10 cellular contexts compared by ENCODE assay signal in the genomic region with DNA sequence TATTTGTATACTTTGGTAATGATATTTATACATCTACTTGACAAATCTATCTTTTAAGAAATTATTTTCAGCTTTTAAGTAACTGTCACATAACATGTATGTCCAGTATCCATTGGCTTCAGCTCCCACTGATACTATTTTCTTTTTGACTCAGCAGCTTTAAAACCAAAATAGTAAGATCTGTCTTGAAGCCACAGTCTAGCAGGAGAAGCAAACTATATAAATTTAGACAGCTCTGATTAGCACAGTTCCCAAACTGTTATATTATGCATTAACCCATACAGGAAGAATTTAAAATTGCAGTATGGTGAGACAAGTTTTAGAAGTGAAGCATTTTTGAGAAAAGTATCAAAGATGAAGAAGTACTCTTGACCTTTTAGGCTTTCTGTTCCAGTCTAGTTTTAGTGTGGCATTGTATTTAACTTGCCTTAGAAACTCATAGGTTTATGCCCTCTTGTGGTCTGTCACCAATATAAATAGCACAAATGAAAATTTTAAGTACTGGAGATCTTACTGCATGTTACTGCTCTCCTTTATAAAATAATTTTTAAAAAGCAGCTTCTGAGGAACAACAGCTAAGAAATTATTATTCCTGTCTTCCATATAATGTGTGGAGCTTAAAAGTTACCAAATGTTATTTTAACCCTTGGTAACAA. TPM values are rescaled to one million over a fixed set of nuclear protein-coding genes. Genes with fewer than 3 reads are reported as not detected.
DNase-seq lines count a peak whose midpoint lies in the region; ATAC-seq lines count a peak whose summit lies in the region.
"Had no signal": no experiment of that assay in that cellular context is flagged by ENCODE, and none has a peak within 500 bp of the region (broad histone marks: within the 10 kb centered on the region; RNA-seq: fewer than 3 reads in every experiment).

No MANE protein-coding gene starts in this region.

- peaks cover 3% of the 10 kb centered on the region for H3K4me1 ChIP-seq in right cardiac atrium (ENCODE audit: control insufficient read depth, insufficient read depth, low read length)

- peaks cover 88 to 90% (median 88%) of the 10 kb centered on the region in 3 donors for H3K4me1 Mint-ChIP-seq in T-cell

- ATAC-seq in T-cell (replicated peaks in 1 of 4): peak in 1 of 4 experiments; percentile 28
- no peak for ATAC-seq in GM21360 (IDR thresholded peaks at IDR 0.05; ENCODE audit: unreplicated experiment)
- no peak for ATAC-seq in HG03521 (IDR thresholded peaks at IDR 0.05; ENCODE audit: unreplicated experiment)
- ATAC-seq in right cardiac atrium: no peak

- H3K27ac ChIP-seq in right cardiac atrium (ENCODE audit: low read length): no peak overlapping the region
- H3K27ac ChIP-seq: sigmoid colon had no signal

- POLR2A ChIA-PET in T-cell (lab: Charles Lee): interaction anchor here in 1 of 2 donors (0.5 kb wide), 1 partner anchor 9 kb away, joined by 3 read pairs; no protein-coding TSS in a partner anchor

- no peak overlapping the region for H3K27ac Mint-ChIP-seq in T-cell

- intact Hi-C loops in right cardiac atrium (cut with DNase I): no loop called here

- CTCF ChIA-PET in T-cell (lab: Charles Lee): interaction anchor here (0.6 to 1.5 kb wide), 8 partner anchors 22 to 237 kb away, joined by 3 to 7 read pairs (median 3); no protein-coding TSS in a partner anchor

- DNase-seq in CMK (ENCODE audit: low read depth): peak; percentile 30
- DNase-seq in H4 (ENCODE audit: low spot score): peak; percentile 17
- DNase-seq in T-cell: no peak
- peak; percentile 48 for DNase-seq in medulla oblongata (ENCODE audit: extremely low spot score)
- DNase-seq in cortex of kidney (lab: John Stamatoyannopoulos, UW): no peak
- no peak for DNase-seq in right cardiac atrium
- DNase-seq: sigmoid colon had no signal

- H3K4me3 Mint-ChIP-seq in T-cell: peak overlapping the region in 2 of 3 donors; percentile 20 to 25

- H3K36me3 Mint-ChIP-seq in T-cell: peaks cover 5% of the 10 kb centered on the region

- H3K9me3 ChIP-seq in right cardiac atrium (ENCODE audit: control insufficient read depth, low read length): no peaks in the 10 kb centered on the region
- H3K9me3 ChIP-seq: sigmoid colon had no signal

- no peaks in the 10 kb centered on the region for H3K9me3 Mint-ChIP-seq in T-cell
- H3K9me3 Mint-ChIP-seq: central memory CD8-positive, alpha-beta T cell had no signal

- no peak overlapping the region for H3K4me3 ChIP-seq in right cardiac atrium (ENCODE audit: low read length)
- H3K4me3 ChIP-seq: sigmoid colon had no signal

- no peaks in the 10 kb centered on the region for H3K27me3 Mint-ChIP-seq in T-cell
- H3K27me3 Mint-ChIP-seq: central memory CD8-positive, alpha-beta T cell had no signal

- no peaks in the 10 kb centered on the region for H3K27me3 ChIP-seq in right cardiac atrium (ENCODE audit: control insufficient read depth, insufficient read depth)
- H3K27me3 ChIP-seq: sigmoid colon had no signal

RNA-seq across cellular contexts. Expression of a gene that starts 24.7 kb away (rescaled TPM):
- total RNA-seq in H4 (2014; rRNA removed; shearing (Covaris generic)): 47.9 and 70.8 TPM in 2 replicates
- total RNA-seq in T-cell: 10 to 100 TPM; 69.0 to 84.8 (median 75.7) TPM
- total RNA-seq in right cardiac atrium: 10 to 100 TPM; 39.3 to 50.4 (median 41.2) TPM
- 19.1 TPM for polyA plus RNA-seq in right cardiac atrium

Comparison
In these comparisons a context has a peak if more than half of its experiments do, and no peak if none do; other contexts are left out.
1. DNase-seq: peak in CMK (single experiment), H4 (single experiment) and medulla oblongata (single experiment); none in T-cell (0 of 34), cortex of kidney (single experiment) and right cardiac atrium (0 of 3).